ENCODE assay signal across 15 cellular contexts in genomic region chr10:105699504-105699903, GRCh38.
DNase-seq lines count a peak whose midpoint lies in the region; ATAC-seq lines count a peak whose summit lies in the region.
"Had no signal": no experiment of that assay in that cellular context is flagged by ENCODE, and none has a peak within 500 bp of the region (broad histone marks: within the 10 kb centered on the region; RNA-seq: fewer than 3 reads in every experiment).

No MANE protein-coding gene starts in this region.

- H2BK15ac ChIP-seq in mesendoderm (replicated peaks; ENCODE audit: low read depth) = no peak overlapping the region

- DNase-seq in NCI-H69 (lab: John Stamatoyannopoulos, UW) (peak; percentile 7), astrocyte of the hippocampus (ENCODE audit: low read depth, low spot score) (peak; percentile 18), mesendoderm (peak; percentile 21), HPDE6-E6E7 (ENCODE audit: extremely low spot score) (no peak)
- DNase-seq: C1 segment of cervical spinal cord; Caco-2; CD4-positive, alpha-beta memory T cell; DMS79; EL; GDM1; H7; HCEC 1CT had no signal

- H3K27me3 ChIP-seq in mesendoderm (ENCODE audit: insufficient read depth, low read length, poor library complexity) = no peaks in the 10 kb centered on the region

- no peak overlapping the region for H3K4me2 ChIP-seq in mesendoderm (ENCODE audit: low read length)

- H4K8ac ChIP-seq in mesendoderm (ENCODE audit: low read depth, low read length) = no peak overlapping the region

- H3K4me3 ChIP-seq in mesendoderm (ENCODE audit: low read length) = no peak overlapping the region
- H3K4me3 ChIP-seq: GM12878 had no signal

- H3K79me2 ChIP-seq in mesendoderm (ENCODE audit: control insufficient read depth, insufficient read depth, low read length) = no peaks in the 10 kb centered on the region

- ATAC-seq in HG02938 (IDR thresholded peaks at IDR 0.05; ENCODE audit: unreplicated experiment) (no peak), GM19397 (IDR thresholded peaks at IDR 0.05; ENCODE audit: unreplicated experiment) (no peak)
- ATAC-seq: GM12878 had no signal

- H3K4ac ChIP-seq in mesendoderm (ENCODE audit: low read depth, low read length) = no peak overlapping the region

- H4K5ac ChIP-seq in mesendoderm (ENCODE audit: low read length) = no peak overlapping the region

- no peak overlapping the region for H2BK120ac ChIP-seq in mesendoderm (ENCODE audit: low read depth, low read length)

- no peak overlapping the region for H3K18ac ChIP-seq in mesendoderm (ENCODE audit: low read length)

- WGBS in mesendoderm (ENCODE audit: extremely low coverage, insufficient coverage, low lambda C conversion rate) = no CpG with 5 or more reads among the region's 5 CpGs

- H2BK5ac ChIP-seq in mesendoderm (ENCODE audit: low read length) = no peak overlapping the region

- H3K56ac ChIP-seq in mesendoderm (ENCODE audit: low read length) = no peak overlapping the region

- no peaks in the 10 kb centered on the region for H3K79me1 ChIP-seq in mesendoderm (ENCODE audit: low read length)

- no peaks in the 10 kb centered on the region for H3K36me3 ChIP-seq in mesendoderm (ENCODE audit: control insufficient read depth, insufficient read depth, low read length)

- no peak overlapping the region for H3K23ac ChIP-seq in mesendoderm (ENCODE audit: low read length)

- no peak overlapping the region for H3K9ac ChIP-seq in mesendoderm (ENCODE audit: low read length)

- no peak overlapping the region for H2AK5ac ChIP-seq in mesendoderm (ENCODE audit: low read length)

- H3K4me1 ChIP-seq in mesendoderm (ENCODE audit: control insufficient read depth, low read depth, low read length) = peaks cover 2% of the 10 kb centered on the region
- H3K4me1 ChIP-seq: Caco-2 had no signal

- no peak overlapping the region for H3K27ac ChIP-seq in mesendoderm (ENCODE audit: low read depth, low read length)
